Comparison of ENCODE assay signal across 17 cellular contexts in genomic region chr2:138391956-138392355, GRCh38.
DNase-seq lines count a peak whose midpoint lies in the region; ATAC-seq and TF ChIP-seq lines count a peak whose summit lies in the region.
"Had no signal": no experiment of that assay in that cellular context is flagged by ENCODE, and none has a peak within 500 bp of the region (broad histone marks: within the 10 kb centered on the region; RNA-seq: fewer than 3 reads in every experiment).

No MANE protein-coding gene starts in this region.

- intact Hi-C loops in upper lobe of right lung (cut with DNase I): no loop called here

- no peaks in the 10 kb centered on the region for H3K9me3 ChIP-seq in RWPE2 (ENCODE audit: severe bottlenecking)
- H3K9me3 ChIP-seq in upper lobe of right lung: no peaks in the 10 kb centered on the region

- no peaks in the 10 kb centered on the region for H3K27me3 Mint-ChIP-seq in HFFc6 (ENCODE audit: insufficient read depth)
- H3K27me3 Mint-ChIP-seq: IgD-negative memory B cell had no signal

- TF ChIP-seq CTCF in HFFc6 (IDR thresholded peaks at IDR 0.05) (no peak), RWPE2 (IDR thresholded peaks at IDR 0.05; ENCODE audit: poor library complexity, severe bottlenecking) (no peak), fibroblast of mammary gland (conservative IDR thresholded peaks at IDR 0.05; ENCODE audit: control insufficient read depth, insufficient read depth, low read depth, low read length) (no peak), upper lobe of right lung (IDR thresholded peaks at IDR 0.05) (no peak)

- in situ Hi-C loops in ACHN (cut with HindIII; ENCODE audit: low pct_ligation_motif_present, low pct_unique_long_range_greater_than_20kb, low sequenced_read_pairs): no loop called here

- peak overlapping the region; percentile 57 for H3K27ac Mint-ChIP-seq in HFFc6
- H3K27ac Mint-ChIP-seq: IgD-negative memory B cell had no signal

- H3K36me3 Mint-ChIP-seq in HFFc6 (ENCODE audit: low read depth): no peaks in the 10 kb centered on the region

- H3K4me3 ChIP-seq in RWPE2 (ENCODE audit: severe bottlenecking) (no peak overlapping the region), fibroblast of mammary gland (ENCODE audit: control insufficient read depth, low read depth, low read length) (no peak overlapping the region), upper lobe of right lung (no peak overlapping the region)
- H3K4me3 ChIP-seq: PC-9 had no signal

- peaks cover 19% of the 10 kb centered on the region for H3K4me1 ChIP-seq in RWPE2 (ENCODE audit: insufficient read depth, poor library complexity, severe bottlenecking)
- H3K4me1 ChIP-seq in upper lobe of right lung: no peaks in the 10 kb centered on the region

- peaks cover 25% of the 10 kb centered on the region for H3K4me1 Mint-ChIP-seq in HFFc6 (ENCODE audit: low read depth)
- H3K4me1 Mint-ChIP-seq: IgD-negative memory B cell had no signal

- H3K9me3 Mint-ChIP-seq in HFFc6: no peaks in the 10 kb centered on the region
- H3K9me3 Mint-ChIP-seq: IgD-negative memory B cell had no signal

- ATAC-seq in RWPE2 (ENCODE audit: low read depth) (peak; percentile 32; the same call in 1 of the 3 replicates), upper lobe of right lung (no peak), HG03442 (IDR thresholded peaks at IDR 0.05; ENCODE audit: unreplicated experiment) (no peak)

- H3K27ac ChIP-seq in RWPE2 (ENCODE audit: poor library complexity, severe bottlenecking): peak overlapping the region; percentile 31
- no peak overlapping the region for H3K27ac ChIP-seq in upper lobe of right lung
- H3K27ac ChIP-seq: PC-9 had no signal

- H3K27me3 ChIP-seq in RWPE2 (ENCODE audit: insufficient read depth, poor library complexity, severe bottlenecking) (no peaks in the 10 kb centered on the region), upper lobe of right lung (no peaks in the 10 kb centered on the region)

- no peak overlapping the region for H3K4me3 Mint-ChIP-seq in HFFc6
- H3K4me3 Mint-ChIP-seq: IgD-negative memory B cell had no signal

- H3K36me3 ChIP-seq in RWPE2 (ENCODE audit: low read depth) (no peaks in the 10 kb centered on the region), upper lobe of right lung (no peaks in the 10 kb centered on the region)

- DNase-seq in ACHN: peak; percentile 30
- DNase-seq in HFFc6: no peak
- no peak for DNase-seq in RWPE2 (ENCODE audit: low spot score)
- peak; percentile 25 for DNase-seq in fibroblast of mammary gland (ENCODE audit: low read depth)
- DNase-seq in NCI-H146 (lab: John Stamatoyannopoulos, UW): no peak
- DNase-seq in upper lobe of right lung: no peak
- DNase-seq in AG20443 (ENCODE audit: low spot score): no peak
- DNase-seq: AML-193, GF-D8, H7, NCI-H1048, NCI-H1694 treated with DMSO at 0.1 percent for 48 hours, NCI-H446, PC-9, Right ventricle myocardium superior had no signal

Comparison
In these comparisons a context has a peak if more than half of its experiments do, and no peak if none do; other contexts are left out.
1. DNase-seq: peak in ACHN (single experiment) and fibroblast of mammary gland (single experiment); none in HFFc6 (single experiment), RWPE2 (single experiment), NCI-H146 (single experiment), upper lobe of right lung (single experiment) and AG20443 (single experiment).